10 cellular contexts compared by ENCODE assay signal in the genomic region with DNA sequence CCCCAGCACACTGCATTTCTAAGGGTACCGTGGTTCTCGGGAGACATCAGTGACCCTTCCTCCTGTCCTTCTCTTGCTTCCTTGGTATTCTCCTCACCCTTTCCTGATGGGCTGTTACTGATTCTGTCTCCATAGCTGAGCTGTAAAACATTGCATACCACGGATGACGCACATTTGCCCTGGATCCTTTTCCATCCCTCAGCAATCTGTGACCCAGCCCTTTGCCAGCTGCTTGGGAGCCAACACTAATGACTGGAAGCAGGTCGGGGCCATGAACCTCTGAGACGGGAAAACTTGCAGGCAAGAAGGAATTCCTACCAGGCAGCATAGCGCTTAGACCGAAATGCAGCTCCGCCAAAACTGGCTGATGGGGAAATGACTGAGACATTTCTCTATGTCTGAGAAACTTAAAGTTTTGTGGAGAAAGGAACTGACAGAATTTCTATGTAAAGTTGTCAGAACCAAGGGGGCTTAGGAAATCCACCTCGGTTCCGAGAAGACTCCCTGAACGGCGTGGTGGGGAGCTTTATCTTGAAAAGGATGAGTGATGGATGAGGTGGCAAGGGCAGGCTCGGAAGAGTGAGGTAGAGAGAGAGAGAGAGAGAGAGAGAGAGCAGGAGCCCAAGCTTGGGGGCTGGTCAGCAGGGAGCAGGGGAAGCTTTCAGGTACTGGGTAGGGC. TPM values are rescaled to one million over a fixed set of nuclear protein-coding genes. Genes with fewer than 3 reads are reported as not detected.
A peak's percentile ranks its signal among the peaks of the same experiment; 100 is the strongest.
DNase-seq lines count a peak whose midpoint lies in the region; ATAC-seq lines count a peak whose summit lies in the region.
"Had no signal": no experiment of that assay in that cellular context is flagged by ENCODE, and none has a peak within 500 bp of the region (broad histone marks: within the 10 kb centered on the region; RNA-seq: fewer than 3 reads in every experiment).

No MANE protein-coding gene starts in this region.

- H3K36me3 ChIP-seq in adipocyte (ENCODE audit: control insufficient read depth, insufficient read depth, low read length, severe bottlenecking) (no peaks in the 10 kb centered on the region), aorta (ENCODE audit: control insufficient read depth in 1 of 2, insufficient read depth in 2 of 2, low read length in 1 of 2) (no peaks in the 10 kb centered on the region)

- H3K27ac Mint-ChIP-seq in stimulated activated naive CD8-positive, alpha-beta T cell treated with anti-CD3 and anti-CD28 coated beads, Interleukin-15, Interleukin-2, amounts not matched to agents 100 ng/mL and 50 ng/mL, for 24 hours, result peak overlapping the region; percentile 88

- no peaks in the 10 kb centered on the region for H3K9me3 ChIP-seq in adipocyte (ENCODE audit: control insufficient read depth, low read length)
- peaks cover 2% of the 10 kb centered on the region for H3K9me3 ChIP-seq in aorta (ENCODE audit: control insufficient read depth, low read length)

- no peaks in the 10 kb centered on the region for H3K27me3 ChIP-seq in adipocyte (replicated peaks; ENCODE audit: control insufficient read depth, insufficient read depth, low read length)
- H3K27me3 ChIP-seq in aorta (ENCODE audit: control insufficient read depth in 1 of 2, insufficient read depth in 2 of 2, low read length in 1 of 2), result no peaks in the 10 kb centered on the region

- intact Hi-C loops in aorta (cut with DNase I), result loop anchor here (2.0 to 5.0 kb wide), 3 partner anchors 41 to 51 kb away; partner anchors contain the start of gene TUBB2A (in 1 of the 2)

- H3K27me3 Mint-ChIP-seq in stimulated activated naive CD8-positive, alpha-beta T cell treated with anti-CD3 and anti-CD28 coated beads, Interleukin-15, Interleukin-2, amounts not matched to agents 100 ng/mL and 50 ng/mL, for 24 hours, result peaks cover 39% of the 10 kb centered on the region

- H3K4me1 ChIP-seq in adipocyte (ENCODE audit: control insufficient read depth, insufficient read depth, low read length) (peaks cover 49% of the 10 kb centered on the region), aorta (ENCODE audit: control insufficient read depth in 1 of 2, insufficient read depth in 2 of 2, low read length in 2 of 2) (peaks cover 0 to 2% of the 10 kb centered on the region in 2 donors)

- H3K27ac ChIP-seq in aorta (ENCODE audit: low read depth in 1 of 2, low read length in 2 of 2), result peak overlapping the region; percentile 14 to 21
- H3K27ac ChIP-seq: HL-60 had no signal

- 8 to 14% methylated on average over 14 of the region's 14 CpGs for WGBS in aorta, 2 donors

- H3K9ac ChIP-seq in adipocyte (ENCODE audit: low read length), result peak overlapping the region; percentile 67

- H3K4me1 Mint-ChIP-seq in stimulated activated naive CD8-positive, alpha-beta T cell treated with anti-CD3 and anti-CD28 coated beads, Interleukin-15, Interleukin-2, amounts not matched to agents 100 ng/mL and 50 ng/mL, for 24 hours (ENCODE audit: low read depth), result peaks cover 49% of the 10 kb centered on the region

- no peaks in the 10 kb centered on the region for H3K9me3 Mint-ChIP-seq in stimulated activated naive CD8-positive, alpha-beta T cell treated with anti-CD3 and anti-CD28 coated beads, Interleukin-15, Interleukin-2, amounts not matched to agents 100 ng/mL and 50 ng/mL, for 24 hours

- H3K4me3 ChIP-seq in adipocyte (ENCODE audit: low read length) (peak overlapping the region; percentile 73), aorta (ENCODE audit: low read length in 2 of 2) (no peak overlapping the region)

- ATAC-seq in stimulated activated naive CD8-positive, alpha-beta T cell treated with anti-CD3 and anti-CD28 coated beads, Interleukin-15, Interleukin-2, amounts not matched to agents 100 U/mL and 50 U/mL, for 24 hours, result no peak
- ATAC-seq in aorta (ENCODE audit: low FRiP score), result peak; percentile 62
- no peak for ATAC-seq in GM18502 (IDR thresholded peaks at IDR 0.05; ENCODE audit: poor library complexity, unreplicated experiment)
- ATAC-seq in activated CD4-positive, CD25-positive, alpha-beta regulatory T cell treated with anti-CD3 and anti-CD28 coated beads, Interleukin-2, amount 50 U/mL, for 24 hours, result no peak

- no peak for DNase-seq in stimulated activated naive CD8-positive, alpha-beta T cell treated with anti-CD3 and anti-CD28 coated beads, Interleukin-15, Interleukin-2, amounts not matched to agents 100 U/mL and 50 U/mL, for 24 hours
- DNase-seq in adipocyte (ENCODE audit: low read depth) (peak; percentile 89), hepatic stellate cell (ENCODE audit: low spot score) (peak; percentile 63), aorta (peak; percentile 91 to 93)
- DNase-seq in effector CD4-positive, alpha-beta T cell, result no peak
- DNase-seq: NK-92 treated with Interleukin-12 subunit alpha and Interleukin-12 subunit beta, amount 100 ng/mL, for 24 hours had no signal

- peak overlapping the region; percentile 59 for H3K4me3 Mint-ChIP-seq in stimulated activated naive CD8-positive, alpha-beta T cell treated with anti-CD3 and anti-CD28 coated beads, Interleukin-15, Interleukin-2, amounts not matched to agents 100 ng/mL and 50 ng/mL, for 24 hours

- H3K36me3 Mint-ChIP-seq in stimulated activated naive CD8-positive, alpha-beta T cell treated with anti-CD3 and anti-CD28 coated beads, Interleukin-15, Interleukin-2, amounts not matched to agents 100 ng/mL and 50 ng/mL, for 24 hours (ENCODE audit: low read depth), result no peaks in the 10 kb centered on the region

RNA-seq across cellular contexts. Expression of gene TUBB2B, which starts 19.2 kb away (rescaled TPM):
- total RNA-seq in aorta, result 1 to 10 TPM; 5.6 to 6.3 TPM
- polyA plus RNA-seq in aorta, result 1 to 10 TPM; 2.8 to 4.3 TPM

RNA-seq across cellular contexts. Expression of gene PSMG4, which starts 50.5 kb away (rescaled TPM):
- 10 to 100 TPM; 12.0 to 24.3 TPM for total RNA-seq in aorta
- polyA plus RNA-seq in aorta, result 10 to 100 TPM; 27.7 to 38.2 TPM

RNA-seq across cellular contexts. Expression of gene TUBB2A, which starts 50.9 kb away (rescaled TPM):
- 10 to 100 TPM; 33.7 to 40.0 TPM for total RNA-seq in aorta
- 10 to 100 TPM; 16.9 to 39.4 TPM for polyA plus RNA-seq in aorta

Comparison
In these comparisons a context has a peak if more than half of its experiments do, and no peak if none do; other contexts are left out.
1. DNase-seq: peak in adipocyte (single experiment), hepatic stellate cell (single experiment) and aorta (2 of 2); none in stimulated activated naive CD8-positive, alpha-beta T cell treated with anti-CD3 and anti-CD28 coated beads, Interleukin-15, Interleukin-2, amounts not matched to agents 100 U/mL and 50 U/mL, for 24 hours (single experiment) and effector CD4-positive, alpha-beta T cell (single experiment).